19 cellular contexts compared by ENCODE assay signal in the genomic region with DNA sequence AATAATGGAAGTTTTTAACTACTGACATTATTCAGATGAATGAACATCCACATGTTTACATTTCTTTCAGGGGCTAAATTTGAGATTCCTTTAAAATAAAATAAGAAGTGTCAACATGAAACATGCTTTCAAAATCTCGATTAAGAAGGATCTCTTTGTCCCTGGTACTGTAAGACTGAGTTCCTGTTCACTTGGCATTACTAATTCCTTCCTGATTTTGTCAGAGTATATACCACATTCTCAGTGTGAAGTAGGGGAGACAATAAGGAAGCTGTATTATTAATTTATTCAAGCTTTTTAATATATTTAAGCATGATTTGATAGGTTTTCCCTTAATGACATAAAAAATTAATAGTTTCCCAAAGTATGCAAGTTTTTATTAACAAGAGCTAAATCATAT.
DNase-seq lines count a peak whose midpoint lies in the region; FAIRE-seq and TF ChIP-seq lines count a peak whose summit lies in the region.
"Had no signal": no experiment of that assay in that cellular context is flagged by ENCODE, and none has a peak within 500 bp of the region (broad histone marks: within the 10 kb centered on the region; RNA-seq: fewer than 3 reads in every experiment).

No MANE protein-coding gene starts in this region.

- TF ChIP-seq CTCF in SU-DHL-6 (IDR thresholded peaks at IDR 0.05; ENCODE audit: insufficient read depth, low read length, poor library complexity, severe bottlenecking): no peak

- peaks cover 59% of the 10 kb centered on the region for H3F3A ChIP-seq in SU-DHL-6 (ENCODE audit: insufficient read depth)

- H3K4me2 ChIP-seq in Karpas-422 (ENCODE audit: low read depth, low read length, poor library complexity, severe bottlenecking) (peak overlapping the region; percentile 79), SU-DHL-6 (ENCODE audit: low read depth, low read length, poor library complexity, severe bottlenecking) (no peak overlapping the region)
- H3K4me2 ChIP-seq: A549, KMS-11 had no signal

- H3K4me3 ChIP-seq in Karpas-422 (ENCODE audit: low read length): no peak overlapping the region
- no peak overlapping the region for H3K4me3 ChIP-seq in SU-DHL-6 (ENCODE audit: insufficient read depth, low read length, poor library complexity, severe bottlenecking)
- H3K4me3 ChIP-seq: A549 had no signal

- H3K4me1 ChIP-seq in Karpas-422 (ENCODE audit: low read length): peaks cover 62% of the 10 kb centered on the region
- H3K4me1 ChIP-seq: A549 had no signal

- FAIRE-seq in islet of Langerhans (lab: Jason Lieb, UNC): peak; percentile 83
- FAIRE-seq: A549 had no signal

- H3K27ac ChIP-seq in Karpas-422 (ENCODE audit: low read length) (peak overlapping the region; percentile 100), SU-DHL-6 (ENCODE audit: low read depth, low read length) (peak overlapping the region; percentile 2; the same call in 1 of the 2 replicates)
- H3K27ac ChIP-seq: A549, KMS-11, RWPE1 had no signal

- H3K9me3 ChIP-seq in Karpas-422 (ENCODE audit: low read length) (no peaks in the 10 kb centered on the region), SU-DHL-6 (ENCODE audit: insufficient read depth, low read length) (no peaks in the 10 kb centered on the region)
- H3K9me3 ChIP-seq: A549 had no signal

- H4K20me1 ChIP-seq in Karpas-422 (ENCODE audit: insufficient read depth, low read depth, low read length) (no peaks in the 10 kb centered on the region), SU-DHL-6 (ENCODE audit: low read depth, low read length) (no peaks in the 10 kb centered on the region)

- H3K9ac ChIP-seq in Karpas-422 (ENCODE audit: low read length): no peak overlapping the region
- H3K9ac ChIP-seq in SU-DHL-6 (ENCODE audit: low read length): no peak overlapping the region
- H3K9ac ChIP-seq: KMS-11 had no signal

- no peak overlapping the region for H2AFZ ChIP-seq in Karpas-422 (ENCODE audit: low read length)
- H2AFZ ChIP-seq in SU-DHL-6 (ENCODE audit: low read depth, low read length, severe bottlenecking): no peak overlapping the region

- DNase-seq in AML-193 (lab: John Stamatoyannopoulos, UW): peak; percentile 65 to 68
- DNase-seq in Karpas-422: no peak
- DNase-seq in putamen (ENCODE audit: low spot score): no peak
- no peak for DNase-seq in midbrain (lab: John Stamatoyannopoulos, UW)
- no peak for DNase-seq in globus pallidus (ENCODE audit: low spot score)
- DNase-seq: DMS 273 treated with DMSO at 0.1 percent for 48 hours, DND-41, GDM1, H9, NCI-H1105, NCI-H2081, NCI-H2171 treated with DMSO at 0.1 percent for 48 hours, PC-3, SIG-M5 had no signal

- H3K79me2 ChIP-seq in Karpas-422 (ENCODE audit: low read length) (peaks cover 45% of the 10 kb centered on the region), SU-DHL-6 (ENCODE audit: insufficient read depth, low read length) (peaks cover 90% of the 10 kb centered on the region)

- H3K36me3 ChIP-seq in Karpas-422 (ENCODE audit: insufficient read depth, low read length) (0 out of 2 replicates have a peak, but pooled peaks cover 3% of the 10 kb centered on the region), SU-DHL-6 (ENCODE audit: low read length) (peaks cover 18% of the 10 kb centered on the region; the same call in 1 of the 2 replicates)

- H3K27me3 ChIP-seq in Karpas-422 (ENCODE audit: low read length) (no peaks in the 10 kb centered on the region), SU-DHL-6 (ENCODE audit: low read length) (no peaks in the 10 kb centered on the region)

- H3K9me2 ChIP-seq in Karpas-422 (replicated peaks; ENCODE audit: insufficient read depth, low read length) (no peaks in the 10 kb centered on the region), SU-DHL-6 (replicated peaks; ENCODE audit: insufficient read depth, low read length) (no peaks in the 10 kb centered on the region)

Comparison
In these comparisons a context has a peak if more than half of its experiments do, and no peak if none do; other contexts are left out.
1. DNase-seq: peak in AML-193 (2 of 2); none in Karpas-422 (single experiment), putamen (single experiment), midbrain (single experiment) and globus pallidus (single experiment).